ENCODE assay signal across 10 cellular contexts in the genomic region with DNA sequence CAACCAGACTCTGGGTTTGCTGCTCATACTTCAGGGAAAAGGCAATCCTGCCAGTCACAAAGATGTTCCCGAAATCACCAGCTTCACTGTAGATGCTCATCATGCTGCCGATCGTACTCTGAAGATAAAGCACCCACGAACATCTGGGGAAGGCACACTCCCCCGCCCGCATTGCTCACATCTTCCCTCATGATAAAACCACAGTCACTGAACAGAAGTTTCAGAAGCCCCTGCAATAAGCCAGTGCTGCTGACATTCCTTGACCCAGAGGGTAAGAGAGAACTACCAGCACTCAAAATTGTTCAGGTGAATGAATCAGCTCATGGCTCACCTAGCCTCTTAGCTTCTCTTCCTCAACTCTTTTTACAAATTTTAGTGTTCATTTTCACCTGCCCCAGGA. TPM values are rescaled to one million over a fixed set of nuclear protein-coding genes. Genes with fewer than 3 reads are reported as not detected.
A peak's percentile ranks its signal among the peaks of the same experiment; 100 is the strongest.
DNase-seq lines count a peak whose midpoint lies in the region; ATAC-seq and TF ChIP-seq lines count a peak whose summit lies in the region.
"Had no signal": no experiment of that assay in that cellular context is flagged by ENCODE, and none has a peak within 500 bp of the region (broad histone marks: within the 10 kb centered on the region; RNA-seq: fewer than 3 reads in every experiment).

No MANE protein-coding gene starts in this region.

- CTCF ChIA-PET in OCI-LY7 (lab: Charles Lee; ENCODE audit: unreplicated experiment): interaction anchor here (0.6 to 3.1 kb wide), 2 partner anchors 16 to 81 kb away, joined by 4 to 10 read pairs; no protein-coding TSS in a partner anchor
- CTCF ChIA-PET in CD8-positive, alpha-beta T cell (lab: Charles Lee): interaction anchor here (1.0 kb wide), 1 partner anchor 81 kb away, joined by 4 read pairs; no protein-coding TSS in a partner anchor

- H3K9me3 ChIP-seq in OCI-LY7 (ENCODE audit: low read length) (no peaks in the 10 kb centered on the region), ascending aorta (no peaks in the 10 kb centered on the region)
- H3K9me3 ChIP-seq in CD8-positive, alpha-beta T cell (ENCODE audit: low read length): no peaks in the 10 kb centered on the region

- no peak for TF ChIP-seq CTCF in OCI-LY7 (conservative IDR thresholded peaks at IDR 0.05; ENCODE audit: low read length)
- no peak for TF ChIP-seq CTCF in CD8-positive, alpha-beta T cell (IDR thresholded peaks at IDR 0.05)
- TF ChIP-seq CTCF in ascending aorta (IDR thresholded peaks at IDR 0.05): no peak
- no peak for TF ChIP-seq CTCF in endothelial cell (IDR thresholded peaks at IDR 0.05; ENCODE audit: unreplicated experiment)

- peaks cover 4% of the 10 kb centered on the region for H3K4me1 Mint-ChIP-seq in CD8-positive, alpha-beta T cell (ENCODE audit: low read depth)
- peaks cover 4% of the 10 kb centered on the region for H3K4me1 Mint-ChIP-seq in endothelial cell (ENCODE audit: unreplicated experiment)

- no TSS peak for BruUV-seq in OCI-LY7 (replicated peaks; lab: Mats Ljungman, UMichigan)

- DNase-seq in stimulated activated CD4-positive, alpha-beta T cell treated with anti-CD3 and anti-CD28 coated beads, Interleukin-12 subunit alpha, Interleukin-12 subunit beta, amount 100 ng/mL, for 4 hours: peak; percentile 3
- no peak for DNase-seq in stimulated activated CD4-positive, alpha-beta T cell treated with anti-CD3 and anti-CD28 coated beads, Interleukin-2, amount 100 ng/mL, for 48 hours
- DNase-seq in OCI-LY7 (ENCODE audit: low spot score) (peak; percentile 26), ascending aorta (ENCODE audit: low spot score in 2 of 2) (no peak), endothelial cell (ENCODE audit: low spot score) (no peak)
- no peak for DNase-seq in CD8-positive, alpha-beta T cell
- DNase-seq: effector memory CD8-positive, alpha-beta T cell; naive thymus-derived CD8-positive, alpha-beta T cell had no signal

- H3K9me3 Mint-ChIP-seq in CD8-positive, alpha-beta T cell: no peaks in the 10 kb centered on the region
- H3K9me3 Mint-ChIP-seq in endothelial cell (ENCODE audit: unreplicated experiment): no peaks in the 10 kb centered on the region
- H3K9me3 Mint-ChIP-seq: effector memory CD8-positive, alpha-beta T cell; naive thymus-derived CD8-positive, alpha-beta T cell had no signal

- no peaks in the 10 kb centered on the region for H3K79me2 ChIP-seq in OCI-LY7 (ENCODE audit: insufficient read depth, low read depth, low read length)

- H3K9me2 ChIP-seq in OCI-LY7 (ENCODE audit: insufficient read depth, low read length): no peaks in the 10 kb centered on the region

- H3K27me3 ChIP-seq in CD8-positive, alpha-beta T cell (ENCODE audit: insufficient read depth, low read length): no peaks in the 10 kb centered on the region
- no peaks in the 10 kb centered on the region for H3K27me3 ChIP-seq in ascending aorta

- intact Hi-C loops in OCI-LY7 (cut with micrococcal nuclease; ENCODE audit: unreplicated experiment) (loop anchor here (5.0 kb wide), 1 partner anchor 520 kb away; no protein-coding TSS in a partner anchor), ascending aorta (cut with DNase I) (loop anchor here (10.0 kb wide), 1 partner anchor 172 kb away; no protein-coding TSS in a partner anchor)
- intact Hi-C loops in CD8-positive, alpha-beta T cell (cut with DNase I, micrococcal nuclease): loop anchor here (2.0 to 5.0 kb wide), 2 partner anchors 520 to 600 kb away; no protein-coding TSS in a partner anchor

- H3K36me3 ChIP-seq in OCI-LY7 (ENCODE audit: insufficient read depth, low read length) (no peaks in the 10 kb centered on the region), ascending aorta (no peaks in the 10 kb centered on the region)
- H3K36me3 ChIP-seq in CD8-positive, alpha-beta T cell (ENCODE audit: insufficient read depth, low read length): no peaks in the 10 kb centered on the region

- peak overlapping the region; percentile 91; the same call in 1 of the 2 replicates for H2AFZ ChIP-seq in OCI-LY7 (ENCODE audit: low read length)

- no peaks in the 10 kb centered on the region for H3K36me3 Mint-ChIP-seq in CD8-positive, alpha-beta T cell
- no peaks in the 10 kb centered on the region for H3K36me3 Mint-ChIP-seq in endothelial cell (ENCODE audit: low read depth, unreplicated experiment)
- H3K36me3 Mint-ChIP-seq: naive thymus-derived CD8-positive, alpha-beta T cell had no signal

- H3K4me1 ChIP-seq in OCI-LY7 (ENCODE audit: insufficient read depth, low read length, poor library complexity, severe bottlenecking) (peaks cover 21% of the 10 kb centered on the region), ascending aorta (no peaks in the 10 kb centered on the region)
- H3K4me1 ChIP-seq in CD8-positive, alpha-beta T cell (ENCODE audit: insufficient read depth, low read length): no peaks in the 10 kb centered on the region

- POLR2A ChIA-PET in OCI-LY7 (lab: Charles Lee): interaction anchor here (0.8 to 1.0 kb wide), 3 partner anchors 66 to 125 kb away, joined by 3 to 5 read pairs (median 3); no protein-coding TSS in a partner anchor
- POLR2A ChIA-PET in CD8-positive, alpha-beta T cell (lab: Charles Lee): no interaction called here

- H3K27ac Mint-ChIP-seq in CD8-positive, alpha-beta T cell: no peak overlapping the region
- H3K27ac Mint-ChIP-seq in endothelial cell (ENCODE audit: unreplicated experiment): no peak overlapping the region
- H3K27ac Mint-ChIP-seq: effector memory CD8-positive, alpha-beta T cell had no signal

- peaks cover 4% of the 10 kb centered on the region for H3K27me3 Mint-ChIP-seq in CD8-positive, alpha-beta T cell (ENCODE audit: low read depth)
- peaks cover 1% of the 10 kb centered on the region for H3K27me3 Mint-ChIP-seq in endothelial cell (ENCODE audit: unreplicated experiment)

- H3K4me3 ChIP-seq in OCI-LY7 (ENCODE audit: low read depth, low read length, poor library complexity, severe bottlenecking) (no peak overlapping the region), ascending aorta (no peak overlapping the region)
- no peak overlapping the region for H3K4me3 ChIP-seq in CD8-positive, alpha-beta T cell (ENCODE audit: low read depth, low read length)

- peak overlapping the region; percentile 63 for H3K4me2 ChIP-seq in OCI-LY7 (ENCODE audit: low read length)

- no peak overlapping the region for H3K4me3 Mint-ChIP-seq in CD8-positive, alpha-beta T cell
- H3K4me3 Mint-ChIP-seq in endothelial cell (ENCODE audit: unreplicated experiment): no peak overlapping the region
- H3K4me3 Mint-ChIP-seq: effector memory CD8-positive, alpha-beta T cell had no signal

- peak overlapping the region; percentile 35 for H3K27ac ChIP-seq in OCI-LY7 (ENCODE audit: low read depth, low read length, poor library complexity, severe bottlenecking)
- H3K27ac ChIP-seq in CD8-positive, alpha-beta T cell (ENCODE audit: low read depth, low read length): no peak overlapping the region
- no peak overlapping the region for H3K27ac ChIP-seq in ascending aorta

- no peaks in the 10 kb centered on the region for H4K20me1 ChIP-seq in OCI-LY7 (ENCODE audit: insufficient read depth, low read length)

- peak; percentile 34 for ATAC-seq in HG02870 (IDR thresholded peaks at IDR 0.05; ENCODE audit: unreplicated experiment)
- no peak for ATAC-seq in CD8-positive, alpha-beta T cell
- ATAC-seq in HG03097 (IDR thresholded peaks at IDR 0.05; ENCODE audit: low FRiP score, unreplicated experiment): no peak
- ATAC-seq: effector memory CD8-positive, alpha-beta T cell; naive thymus-derived CD8-positive, alpha-beta T cell had no signal

RNA-seq across cellular contexts. Expression of gene SRPX2, which starts 43.1 kb away (rescaled TPM):
- total RNA-seq in OCI-LY7 (2014; rRNA removed; shearing (Covaris generic)): not detected in 2 replicates
- total RNA-seq in OCI-LY7 (2022) (not detected in 2 replicates), ascending aorta (25.0 TPM), endothelial cell (ENCODE audit: unreplicated experiment) (1.1 TPM)
- total RNA-seq in CD8-positive, alpha-beta T cell: not detected
- total RNA-seq: naive thymus-derived CD8-positive, alpha-beta T cell had no signal

RNA-seq across cellular contexts. Expression of gene SYTL4, which starts 44.8 kb away (rescaled TPM):
- total RNA-seq in OCI-LY7 (2014; rRNA removed; shearing (Covaris generic)): not detected in 2 replicates
- total RNA-seq in OCI-LY7 (2022) (not detected in 2 replicates), ascending aorta (2.1 TPM), endothelial cell (ENCODE audit: unreplicated experiment) (3.9 TPM)
- not detected for total RNA-seq in CD8-positive, alpha-beta T cell
- total RNA-seq: naive thymus-derived CD8-positive, alpha-beta T cell had no signal

RNA-seq across cellular contexts. Expression of gene TSPAN6, which starts 50.5 kb away (rescaled TPM):
- total RNA-seq in OCI-LY7 (2014; rRNA removed; shearing (Covaris generic)): not detected in 2 replicates
- total RNA-seq in OCI-LY7 (2022): not detected in 2 replicates
- 1 to 10 TPM; 1.2 to 1.3 TPM for total RNA-seq in CD8-positive, alpha-beta T cell
- total RNA-seq in ascending aorta: 17.2 TPM
- 52.2 TPM for total RNA-seq in endothelial cell (ENCODE audit: unreplicated experiment)

Comparison
In these comparisons a context has a peak if more than half of its experiments do, and no peak if none do; other contexts are left out.
1. DNase-seq: peak in stimulated activated CD4-positive, alpha-beta T cell treated with anti-CD3 and anti-CD28 coated beads, Interleukin-12 subunit alpha, Interleukin-12 subunit beta, amount 100 ng/mL, for 4 hours (single experiment) and OCI-LY7 (single experiment); none in stimulated activated CD4-positive, alpha-beta T cell treated with anti-CD3 and anti-CD28 coated beads, Interleukin-2, amount 100 ng/mL, for 48 hours (0 of 2), CD8-positive, alpha-beta T cell (0 of 7), ascending aorta (0 of 2) and endothelial cell (single experiment).
2. RNA of gene SRPX2, which starts 43.1 kb away (total RNA-seq): 25.0 TPM in ascending aorta (single experiment); 1.1 TPM in endothelial cell (single experiment), not detected in OCI-LY7 and not detected in CD8-positive, alpha-beta T cell; every median in the first group is over 10 times any median in the second.